Comparison of ENCODE assay signal across 8 cellular contexts in the genomic region with DNA sequence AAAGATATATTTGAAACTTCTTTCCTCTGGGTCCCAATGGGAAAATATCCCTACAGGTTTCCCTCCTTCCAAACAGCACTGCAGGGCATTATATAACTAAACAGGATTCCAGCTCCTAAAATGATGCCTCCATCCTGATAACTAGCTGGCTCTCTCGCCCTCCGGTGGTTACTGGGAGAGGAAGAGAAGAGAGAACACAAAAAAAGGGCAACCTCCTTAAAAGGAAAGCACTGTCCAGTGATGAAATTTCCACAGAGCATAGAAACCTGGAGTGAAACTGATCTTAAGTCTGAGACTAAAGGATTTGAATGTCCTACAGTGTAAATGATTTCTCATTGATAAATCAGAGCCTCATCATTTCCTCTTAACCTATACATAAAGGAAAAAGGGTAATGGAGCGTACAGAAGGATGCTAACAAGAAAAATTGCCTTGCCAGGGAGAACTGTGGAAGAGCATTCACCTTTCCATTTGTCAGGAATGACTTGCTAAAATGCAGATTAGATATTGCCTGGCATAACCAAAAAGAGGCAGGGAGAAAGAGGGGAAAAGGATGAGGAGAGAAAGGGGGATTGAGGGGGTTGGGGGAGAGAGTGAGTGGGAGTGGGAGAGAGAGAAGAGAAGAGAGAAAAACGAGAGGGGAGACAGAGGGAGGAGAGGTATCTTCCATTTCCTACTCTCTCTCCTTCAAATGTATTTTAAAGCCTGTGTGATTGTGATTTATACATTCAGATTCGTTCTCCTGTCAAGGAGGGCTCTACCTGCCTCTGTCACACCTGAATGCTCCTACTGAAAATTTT.
DNase-seq lines count a peak whose midpoint lies in the region; ATAC-seq and TF ChIP-seq lines count a peak whose summit lies in the region.

No MANE protein-coding gene starts in this region.

- in situ Hi-C loops in astrocyte of the spinal cord (cut with HindIII; ENCODE audit: low sequenced_read_pairs), result no loop called here

- TF ChIP-seq CTCF in GM12873 (IDR thresholded peaks at IDR 0.05; ENCODE audit: insufficient read depth, low read depth, low read length, missing control alignments) (peak; percentile 25), astrocyte of the spinal cord (IDR thresholded peaks at IDR 0.05; ENCODE audit: low read depth, low read length) (peak; percentile 57)

- DNase-seq in NCI-H2107 treated with DMSO at 0.1 percent for 48 hours (lab: John Stamatoyannopoulos, UW; ENCODE audit: unreplicated experiment), result peak; percentile 60
- DNase-seq in astrocyte of the spinal cord (ENCODE audit: low read depth, low spot score), result peak; percentile 79
- peak; percentile 74 for DNase-seq in inferior parietal cortex (ENCODE audit: extremely low spot score)
- peak; percentile 77 for DNase-seq in superior temporal gyrus (ENCODE audit: extremely low spot score)
- DNase-seq in activated naive CD4-positive, alpha-beta T cell treated with anti-CD3 and anti-CD28 coated beads, Interleukin-2, amount 50 U/mL, for 16 hours, result no peak

- ATAC-seq in HG03432 (IDR thresholded peaks at IDR 0.05; ENCODE audit: unreplicated experiment) (no peak), HG02973 (IDR thresholded peaks at IDR 0.05; ENCODE audit: unreplicated experiment) (no peak)

- H3K4me3 ChIP-seq in astrocyte of the spinal cord (ENCODE audit: low read depth, low read length), result peak overlapping the region; percentile 81
